10 cellular contexts compared by ENCODE assay signal in genomic region chr1:1347026-1347595, GRCh38. TPM values are rescaled to one million over a fixed set of nuclear protein-coding genes. Genes with fewer than 3 reads are reported as not detected.
A peak's percentile ranks its signal among the peaks of the same experiment; 100 is the strongest.
DNase-seq lines count a peak whose midpoint lies in the region; ATAC-seq, FAIRE-seq and TF ChIP-seq lines count a peak whose summit lies in the region.
"Had no signal": no experiment of that assay in that cellular context is flagged by ENCODE, and none has a peak within 500 bp of the region (broad histone marks: within the 10 kb centered on the region; RNA-seq: fewer than 3 reads in every experiment).

No MANE protein-coding gene starts in this region.

- H3K4me1 ChIP-seq in heart left ventricle: peaks cover 3 to 67% (median 42%) of the 10 kb centered on the region in 12 donors
- peaks cover 28 to 42% of the 10 kb centered on the region in 2 donors for H3K4me1 ChIP-seq in mucosa of rectum (ENCODE audit: control insufficient read depth in 2 of 2, insufficient read depth in 2 of 2, low read length in 2 of 2)

- no peak for FAIRE-seq in bronchial epithelial cell (lab: Jason Lieb, UNC)

- ATAC-seq in heart left ventricle (no peak), left cardiac atrium (no peak), GM21619 (IDR thresholded peaks at IDR 0.05; ENCODE audit: unreplicated experiment) (no peak), HG03196 (IDR thresholded peaks at IDR 0.05; ENCODE audit: unreplicated experiment) (no peak), HG02623 (IDR thresholded peaks at IDR 0.05; ENCODE audit: unreplicated experiment) (no peak)

- H3K36me3 ChIP-seq in heart left ventricle (peaks cover 0 to under 1% (median 0%) of the 10 kb centered on the region in 9 donors), bronchial epithelial cell (ENCODE audit: control insufficient read depth, insufficient read depth, low read length) (peaks cover 1% of the 10 kb centered on the region), mucosa of rectum (ENCODE audit: control insufficient read depth in 2 of 2, insufficient read depth in 2 of 2, low read length in 2 of 2) (no peaks in the 10 kb centered on the region)

- 86 to 89% (median 88%) methylated on average over 8 to 10 of the region's 10 CpGs for WGBS in heart left ventricle, 4 donors

- intact Hi-C loops in heart left ventricle (cut with DNase I): no loop called here
- intact Hi-C loops in left cardiac atrium (cut with DNase I): no loop called here

- DNase-seq in heart left ventricle (no peak), left cardiac atrium (no peak), bronchial epithelial cell (ENCODE audit: low read depth) (no peak), NCI-H446 treated with DMSO at 0.1 percent for 48 hours (lab: John Stamatoyannopoulos, UW) (no peak)
- DNase-seq: DMS79, NCI-H2227 treated with DMSO at 0.1 percent for 48 hours had no signal

- no peaks in the 10 kb centered on the region for H3K9me3 ChIP-seq in heart left ventricle
- H3K9me3 ChIP-seq in mucosa of rectum (ENCODE audit: control insufficient read depth in 2 of 2, low read length in 2 of 2): no peaks in the 10 kb centered on the region

- peak overlapping the region; percentile 14 to 84 for H3K9ac ChIP-seq in mucosa of rectum (ENCODE audit: low read depth in 1 of 2, low read length in 2 of 2)

- H3K27ac ChIP-seq in heart left ventricle (peak overlapping the region; percentile 42 to 87 (median 80)), mucosa of rectum (ENCODE audit: low read depth in 2 of 2, low read length in 2 of 2) (peak overlapping the region; percentile 88 to 92)

- peak overlapping the region in 9 of 12 donors; percentile 54 to 93 (median 80) for H3K4me3 ChIP-seq in heart left ventricle
- peak overlapping the region; percentile 86 for H3K4me3 ChIP-seq in bronchial epithelial cell (ENCODE audit: low read depth, low read length)
- peak overlapping the region; percentile 63 to 82 for H3K4me3 ChIP-seq in mucosa of rectum (ENCODE audit: low read length in 2 of 2)

- H3K27me3 ChIP-seq in heart left ventricle (peaks cover 0 to 4% (median 0%) of the 10 kb centered on the region in 9 donors), bronchial epithelial cell (ENCODE audit: control insufficient read depth, insufficient read depth, low read length) (no peaks in the 10 kb centered on the region), mucosa of rectum (ENCODE audit: control insufficient read depth in 2 of 2, insufficient read depth in 2 of 2, low read length in 2 of 2) (no peaks in the 10 kb centered on the region)

- no peak for TF ChIP-seq POLR2A in heart left ventricle (IDR thresholded peaks at IDR 0.05)

- no peak for TF ChIP-seq CTCF in heart left ventricle (IDR thresholded peaks at IDR 0.05)
- TF ChIP-seq CTCF in bronchial epithelial cell (IDR thresholded peaks at IDR 0.05; ENCODE audit: insufficient read depth, low read length, severe bottlenecking): no peak

RNA-seq across cellular contexts. Expression of gene DVL1, which starts 2.1 kb away (rescaled TPM):
- total RNA-seq in heart left ventricle (100 to 1,000 TPM in 3 of 9 donors, 10 to 100 TPM in 6; 75.3 to 177 (median 85.3) TPM), left cardiac atrium (10 to 100 TPM; 63.5 to 69.2 TPM), bronchial epithelial cell (208 and 233 TPM in 2 replicates)
- polyA plus RNA-seq in heart left ventricle: 100 to 1,000 TPM; 110 to 129 TPM

RNA-seq across cellular contexts. Expression of gene MXRA8, which starts 11.2 kb away (rescaled TPM):
- total RNA-seq in heart left ventricle (10 to 100 TPM; 10.5 to 49.3 (median 20.0) TPM), left cardiac atrium (10 to 100 TPM; 38.3 to 44.3 TPM), bronchial epithelial cell (0.51 and 5.0 TPM in 2 replicates)
- 10 to 100 TPM; 17.7 to 19.5 TPM for polyA plus RNA-seq in heart left ventricle

RNA-seq across cellular contexts. Expression of gene TAS1R3, which starts 16.0 kb away (rescaled TPM):
- total RNA-seq in heart left ventricle: under 1 TPM; 0.21 to 0.80 (median 0.38) TPM
- 1 to 10 TPM in 1 of 2 donors, under 1 TPM in 1; 0.24 to 1.3 TPM for polyA plus RNA-seq in heart left ventricle
- total RNA-seq in left cardiac atrium: under 1 TPM; 0.44 to 0.65 TPM
- 0.26 and 0.38 TPM in 2 replicates for total RNA-seq in bronchial epithelial cell

RNA-seq across cellular contexts. Expression of gene CPTP, which starts 22.5 kb away (rescaled TPM):
- total RNA-seq in heart left ventricle (100 to 1,000 TPM in 2 of 9 donors, 10 to 100 TPM in 7; 50.7 to 220 (median 72.4) TPM), left cardiac atrium (10 to 100 TPM; 31.8 to 32.5 TPM), bronchial epithelial cell (10.8 and 20.2 TPM in 2 replicates)
- 100 to 1,000 TPM in 1 of 2 donors, 10 to 100 TPM in 1; 57.6 to 226 TPM for polyA plus RNA-seq in heart left ventricle

RNA-seq across cellular contexts. Expression of gene INTS11, which starts 22.7 kb away (rescaled TPM):
- 10 to 100 TPM; 46.8 to 91.3 (median 67.6) TPM for total RNA-seq in heart left ventricle
- 100 to 1,000 TPM in 1 of 2 donors, 10 to 100 TPM in 1; 81.7 to 117 TPM for polyA plus RNA-seq in heart left ventricle
- 10 to 100 TPM; 48.5 to 60.0 TPM for total RNA-seq in left cardiac atrium
- 64.9 and 66.3 TPM in 2 replicates for total RNA-seq in bronchial epithelial cell
